18 cellular contexts compared by ENCODE assay signal in genomic region chr3:163914567-163914966, GRCh38.
DNase-seq lines count a peak whose midpoint lies in the region; ATAC-seq, FAIRE-seq and TF ChIP-seq lines count a peak whose summit lies in the region.
"Had no signal": no experiment of that assay in that cellular context is flagged by ENCODE, and none has a peak within 500 bp of the region (broad histone marks: within the 10 kb centered on the region; RNA-seq: fewer than 3 reads in every experiment).

No MANE protein-coding gene starts in this region.

- H2AFZ ChIP-seq in GM23338: no peak overlapping the region
- H2AFZ ChIP-seq in H1 (ENCODE audit: low read length): no peak overlapping the region
- no peak overlapping the region for H2AFZ ChIP-seq in hepatocyte

- peak overlapping the region; percentile 49; the same call in 1 of the 2 replicates for H3K27ac Mint-ChIP-seq in GM23338
- H3K27ac Mint-ChIP-seq: CD4-positive, alpha-beta T cell had no signal

- H3K9ac ChIP-seq in NT2/D1 (ENCODE audit: insufficient read length, low read depth): no peak overlapping the region
- no peak overlapping the region for H3K9ac ChIP-seq in H1 (replicated peaks in 1 of 4; ENCODE audit: extremely low read depth in 1 of 4, low read depth in 3 of 4, low read length in 3 of 4)
- H3K9ac ChIP-seq: BLaER1 treated with 17β-estradiol and CSF1 and Interleukin-3, amounts not matched to agents 10 nM and 100 nM had no signal

- 0 out of 2 replicates have a peak, but pooled peaks cover 5% of the 10 kb centered on the region for H3F3A ChIP-seq in GM23338 (replicated peaks; ENCODE audit: low read depth)

- H3K23ac ChIP-seq in H1 (ENCODE audit: insufficient read length): no peak overlapping the region

- no peak overlapping the region for H4K5ac ChIP-seq in H1 (ENCODE audit: insufficient read length, low read depth, low read length)

- H3K56ac ChIP-seq in H1 (replicated peaks; ENCODE audit: insufficient read length, low read depth, low read length): no peak overlapping the region

- H3K4me2 ChIP-seq in GM23338 (peak overlapping the region; percentile 3; the same call in 1 of the 2 replicates), H1 (ENCODE audit: insufficient read depth in 1 of 2, low read depth in 2 of 2, low read length in 2 of 2) (no peak overlapping the region), hepatocyte (no peak overlapping the region)
- H3K4me2 ChIP-seq: BLaER1 treated with 17β-estradiol and CSF1 and Interleukin-3, amounts not matched to agents 10 nM and 100 nM had no signal

- no peak overlapping the region for H2BK15ac ChIP-seq in H1 (ENCODE audit: low read length)

- CTCF ChIA-PET in H1 (lab: Charles Lee; ENCODE audit: partially characterized antibody): no interaction called here

- TF ChIP-seq POLR2A in H1 (IDR thresholded peaks at IDR 0.05; ENCODE audit: control extremely low read depth in 1 of 2, low read depth in 2 of 2, low read length in 2 of 2) (no peak), GM12892 (IDR thresholded peaks at IDR 0.05; ENCODE audit: low read depth, low read length) (no peak)

- TF ChIP-seq EP300 in H1 (IDR thresholded peaks at IDR 0.05; ENCODE audit: borderline replicate concordance in 1 of 2, low read depth in 2 of 2, low read length in 2 of 2): no peak

- H3K79me1 ChIP-seq in H1 (ENCODE audit: low read depth, low read length): no peaks in the 10 kb centered on the region

- peaks cover 10% of the 10 kb centered on the region; the same call in 1 of the 2 replicates for H3K4me1 ChIP-seq in GM23338 (ENCODE audit: insufficient read depth)
- H3K4me1 ChIP-seq in NT2/D1 (ENCODE audit: insufficient read depth, insufficient read length): no peaks in the 10 kb centered on the region
- H3K4me1 ChIP-seq in H1 (replicated peaks in 1 of 4; ENCODE audit: control insufficient read depth in 3 of 4, insufficient read depth in 4 of 4, low read length in 3 of 4): peaks cover 0 to 5% (median 0%) of the 10 kb centered on the region in 4 experiments; a peak in 2 of 7 replicates
- no peaks in the 10 kb centered on the region for H3K4me1 ChIP-seq in hepatocyte (ENCODE audit: insufficient read depth)
- H3K4me1 ChIP-seq: BLaER1 treated with 17β-estradiol and CSF1 and Interleukin-3, amounts not matched to agents 10 nM and 100 nM had no signal

- no peaks in the 10 kb centered on the region for H3K79me2 ChIP-seq in GM23338 (replicated peaks; ENCODE audit: insufficient read depth)
- no peaks in the 10 kb centered on the region for H3K79me2 ChIP-seq in H1 (ENCODE audit: control insufficient read depth in 1 of 2, insufficient read depth in 2 of 2, low read length in 2 of 2)
- no peaks in the 10 kb centered on the region for H3K79me2 ChIP-seq in hepatocyte

- TF ChIP-seq CTCF in GM23338 (conservative IDR thresholded peaks at IDR 0.05; ENCODE audit: low read depth in 2 of 2) (no peak), H1 (IDR thresholded peaks at IDR 0.05; ENCODE audit: control extremely low read depth in 1 of 3, insufficient read depth in 1 of 3, low read depth in 1 of 3, low read length in 3 of 3) (no peak), hepatocyte (IDR thresholded peaks at IDR 0.05; ENCODE audit: poor library complexity) (no peak)

- H3K27me3 ChIP-seq in GM23338 (ENCODE audit: insufficient read depth) (no peaks in the 10 kb centered on the region), NT2/D1 (ENCODE audit: insufficient read depth, insufficient read length) (no peaks in the 10 kb centered on the region), H1 (replicated peaks in 1 of 4; ENCODE audit: control insufficient read depth in 3 of 4, extremely low read depth in 1 of 4, insufficient read depth in 3 of 4, low read length in 3 of 4) (no peaks in the 10 kb centered on the region), hepatocyte (no peaks in the 10 kb centered on the region)
- H3K27me3 ChIP-seq: BLaER1 treated with 17β-estradiol and CSF1 and Interleukin-3, amounts not matched to agents 10 nM and 100 nM had no signal

- no peak overlapping the region for H2BK120ac ChIP-seq in H1 (replicated peaks; ENCODE audit: low read depth, low read length)

- H2BK5ac ChIP-seq in H1 (ENCODE audit: low read depth, low read length): no peak overlapping the region

- no peak overlapping the region for H2BK12ac ChIP-seq in H1 (ENCODE audit: low read depth, low read length)

- DNase-seq in GM23338 (ENCODE audit: low spot score): peak; percentile 72
- DNase-seq in NT2/D1 (ENCODE audit: low read depth, low spot score): peak; percentile 13
- no peak for DNase-seq in H1 (ENCODE audit: low read depth in 1 of 2, low spot score in 2 of 2)
- peak; percentile 27 for DNase-seq in iPS-NIHi11 (ENCODE audit: low spot score)
- DNase-seq in GM12892 (ENCODE audit: insufficient read length): no peak
- DNase-seq in activated CD4-positive, alpha-beta T cell treated with anti-CD3 and anti-CD28 coated beads for 48 hours: no peak
- no peak for DNase-seq in hepatocyte (ENCODE audit: low spot score)
- no peak for DNase-seq in AG08396 (ENCODE audit: low spot score)
- DNase-seq: 8988T; Calu3; CD4-positive, alpha-beta T cell; DMS 273 treated with DMSO at 0.1 percent for 48 hours; H7; IMR-90; KBM-7 had no signal

- no peak overlapping the region for H4K91ac ChIP-seq in H1 (replicated peaks; ENCODE audit: insufficient read length, low read length)

- 76% methylated on average over 1 of the region's 1 CpG; no CpG with 5 or more reads in 1 of the 2 experiments for WGBS in H1 (ENCODE audit: extremely low coverage in 1 of 2, insufficient coverage in 1 of 2, insufficient read length in 1 of 2, insufficient replicate concordance in 2 of 2, low coverage in 1 of 2, low lambda C conversion rate in 2 of 2, missing lambda C conversion rate in 1 of 2), 2 experiments
- WGBS in hepatocyte (ENCODE audit: low lambda C conversion rate, missing lambda C conversion rate): 44% methylated on average over 1 of the region's 1 CpG

- H2BK20ac ChIP-seq in H1 (ENCODE audit: low read length): no peak overlapping the region

- TF ChIP-seq RAD21 in H1 (IDR thresholded peaks at IDR 0.05 in 1 of 2, conservative IDR thresholded peaks at IDR 0.05 in 1 of 2; ENCODE audit: low read depth in 2 of 2, low read length in 2 of 2): no peak

- peaks cover 4% of the 10 kb centered on the region; the same call in 1 of the 3 replicates for H3K9me3 Mint-ChIP-seq in GM23338
- H3K9me3 Mint-ChIP-seq: CD4-positive, alpha-beta T cell had no signal

- no peak overlapping the region for H3K4me3 Mint-ChIP-seq in GM23338
- H3K4me3 Mint-ChIP-seq: CD4-positive, alpha-beta T cell had no signal

- H4K20me1 ChIP-seq in GM23338 (replicated peaks; ENCODE audit: insufficient read depth) (no peaks in the 10 kb centered on the region), H1 (replicated peaks in 1 of 2; ENCODE audit: control insufficient read depth in 1 of 2, insufficient read depth in 2 of 2, low read length in 2 of 2) (no peaks in the 10 kb centered on the region), hepatocyte (ENCODE audit: insufficient read depth, poor library complexity, severe bottlenecking) (no peaks in the 10 kb centered on the region)
- H4K20me1 ChIP-seq: BLaER1 treated with 17β-estradiol and CSF1 and Interleukin-3, amounts not matched to agents 10 nM and 100 nM had no signal

- peaks cover 6% of the 10 kb centered on the region; the same call in 2 of the 3 replicates for H3K4me1 Mint-ChIP-seq in GM23338

- H3K9me2 ChIP-seq in GM23338 (ENCODE audit: insufficient read depth) (peaks cover 12% of the 10 kb centered on the region; the same call in 1 of the 2 replicates), hepatocyte (replicated peaks; ENCODE audit: insufficient read depth) (no peaks in the 10 kb centered on the region)

- H3K14ac ChIP-seq in H1 (ENCODE audit: insufficient read length): no peak overlapping the region

- H3K4ac ChIP-seq in H1 (replicated peaks; ENCODE audit: insufficient read length, low read depth, low read length): no peak overlapping the region

- no peak overlapping the region for H4K8ac ChIP-seq in H1 (ENCODE audit: extremely low read depth, insufficient read depth, low read length)

- H3K23me2 ChIP-seq in H1 (ENCODE audit: low read depth, low read length): no peaks in the 10 kb centered on the region

- H3K36me3 Mint-ChIP-seq in GM23338 (ENCODE audit: low read depth): peaks cover 19% of the 10 kb centered on the region

- H3K27ac ChIP-seq in GM23338 (ENCODE audit: low read depth) (peak overlapping the region; percentile 91), H1 (ENCODE audit: low read depth, low read length) (no peak overlapping the region; the same call in 1 of the 2 replicates), hepatocyte (no peak overlapping the region)
- H3K27ac ChIP-seq: BLaER1 treated with 17β-estradiol and CSF1 and Interleukin-3, amounts not matched to agents 10 nM and 100 nM had no signal

- FAIRE-seq in H1 (lab: Jason Lieb, UNC): no peak
- FAIRE-seq in GM12892 (lab: Jason Lieb, UNC): no peak
- FAIRE-seq: GM12878, HTR-8/SVneo had no signal

- H3K9me3 ChIP-seq in NT2/D1 (ENCODE audit: insufficient read depth, low read length) (peaks cover 18% of the 10 kb centered on the region; the same call in 1 of the 2 replicates), H1 (ENCODE audit: insufficient read depth in 2 of 2, low read depth in 1 of 2, low read length in 1 of 2) (0 out of 4 replicates have a peak, but pooled peaks cover 0 to 3% of the 10 kb centered on the region in 2 experiments), hepatocyte (ENCODE audit: low read depth) (no peaks in the 10 kb centered on the region)
- H3K9me3 ChIP-seq: BLaER1 treated with 17β-estradiol and CSF1 and Interleukin-3, amounts not matched to agents 10 nM and 100 nM had no signal

- H3K4me3 ChIP-seq in GM23338 (no peak overlapping the region), NT2/D1 (ENCODE audit: insufficient read length, low read depth) (no peak overlapping the region), H1 (ENCODE audit: extremely low read depth in 1 of 4, insufficient read depth in 2 of 4, low read depth in 3 of 4, low read length in 4 of 4) (no peak overlapping the region; a peak in 1 of 8 replicates), hepatocyte (no peak overlapping the region)
- H3K4me3 ChIP-seq: BLaER1 treated with 17β-estradiol and CSF1 and Interleukin-3, amounts not matched to agents 10 nM and 100 nM; GM12878 had no signal

- peak; percentile 85 for ATAC-seq in GM23338
- ATAC-seq: GM12878 had no signal

- no peak overlapping the region for H3K18ac ChIP-seq in H1 (ENCODE audit: extremely low read depth, low read length)

- H3K36me3 ChIP-seq in GM23338 (ENCODE audit: insufficient read depth): no peaks in the 10 kb centered on the region
- H3K36me3 ChIP-seq in NT2/D1 (ENCODE audit: insufficient read depth, insufficient read length, low read length): no peaks in the 10 kb centered on the region
- no peaks in the 10 kb centered on the region; a peak in 1 of 8 replicates for H3K36me3 ChIP-seq in H1 (ENCODE audit: control insufficient read depth in 2 of 4, insufficient read depth in 4 of 4, low read length in 3 of 4)
- H3K36me3 ChIP-seq in hepatocyte (replicated peaks; ENCODE audit: insufficient read depth, low read depth): no peaks in the 10 kb centered on the region
- H3K36me3 ChIP-seq: BLaER1 treated with 17β-estradiol and CSF1 and Interleukin-3, amounts not matched to agents 10 nM and 100 nM had no signal

- peaks cover 3% of the 10 kb centered on the region for H3K27me3 Mint-ChIP-seq in GM23338 (ENCODE audit: insufficient read depth, low read depth, poor library complexity)
- H3K27me3 Mint-ChIP-seq: CD4-positive, alpha-beta T cell had no signal

- no peak overlapping the region for H2AK5ac ChIP-seq in H1 (ENCODE audit: low read depth, low read length)

- POLR2A ChIA-PET in H1 (lab: Charles Lee; ENCODE audit: partially characterized antibody): no interaction called here

Comparison
In these comparisons a context has a peak if more than half of its experiments do, and no peak if none do; other contexts are left out.
1. DNase-seq: peak in GM23338 (single experiment), NT2/D1 (single experiment) and iPS-NIHi11 (single experiment); none in H1 (0 of 2), GM12892 (single experiment), activated CD4-positive, alpha-beta T cell treated with anti-CD3 and anti-CD28 coated beads for 48 hours (single experiment), hepatocyte (single experiment) and AG08396 (single experiment).